Comparison of ENCODE assay signal across 8 cellular contexts in the genomic region with DNA sequence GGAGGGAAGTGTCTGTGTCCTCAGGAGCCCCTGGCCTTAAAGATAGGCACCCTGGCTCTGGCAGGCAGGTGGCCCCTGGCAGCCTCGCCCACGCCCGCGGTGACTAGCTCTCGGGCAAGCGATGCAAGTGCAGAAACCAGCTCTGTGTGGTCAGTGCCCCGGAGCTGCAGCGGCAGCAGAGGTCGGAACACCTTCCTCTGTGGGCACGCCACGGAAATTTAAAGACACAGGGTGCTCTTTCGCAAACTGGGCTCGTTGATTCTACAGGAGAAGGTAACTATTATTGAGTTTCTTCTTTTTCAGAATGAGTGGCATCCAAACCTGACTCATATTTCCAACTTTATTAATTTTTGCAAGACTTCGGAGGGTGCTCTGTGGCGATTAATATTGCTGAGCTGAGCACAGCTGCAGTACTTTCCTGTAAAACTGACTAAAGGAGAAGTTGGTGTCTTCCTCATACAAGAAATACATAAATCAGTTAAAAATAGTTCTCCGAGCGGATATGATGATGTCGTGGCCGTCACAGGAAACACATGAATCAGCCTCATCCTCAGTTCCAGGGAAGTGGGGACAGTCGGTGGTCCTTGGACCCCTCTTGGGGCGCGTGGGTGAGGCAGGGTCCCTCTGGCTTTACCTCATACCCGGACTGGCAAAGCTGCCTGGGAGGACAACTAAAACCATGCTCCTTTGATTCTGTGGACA.
DNase-seq lines count a peak whose midpoint lies in the region; ATAC-seq and TF ChIP-seq lines count a peak whose summit lies in the region.

No MANE protein-coding gene starts in this region.

- H3K9me3 Mint-ChIP-seq in memory B cell: no peaks in the 10 kb centered on the region

- intact Hi-C loops in breast epithelium (cut with DNase I; ENCODE audit: low total_unique reads): no loop called here
- intact Hi-C loops in mammary epithelial cell (cut with micrococcal nuclease): no loop called here

- H3K4me1 ChIP-seq in breast epithelium (peaks cover 18 to 21% of the 10 kb centered on the region in 2 donors), mammary epithelial cell (ENCODE audit: insufficient read depth, low read length) (no peaks in the 10 kb centered on the region)

- H3K27me3 ChIP-seq in breast epithelium: no peaks in the 10 kb centered on the region
- H3K27me3 ChIP-seq in mammary epithelial cell (ENCODE audit: insufficient read depth, low read length): peaks cover 2% of the 10 kb centered on the region

- H3K79me2 ChIP-seq in mammary epithelial cell (ENCODE audit: insufficient read depth, low read length): no peaks in the 10 kb centered on the region

- peak overlapping the region; percentile 74 to 92 for H3K27ac ChIP-seq in breast epithelium
- H3K27ac ChIP-seq in mammary epithelial cell (ENCODE audit: insufficient read depth, low read depth, low read length): no peak overlapping the region

- BruUV-seq in mammary epithelial cell (replicated peaks; lab: Mats Ljungman, UMichigan): no TSS peak

- in situ Hi-C loops in mammary epithelial cell (cut with MboI; ENCODE audit: low sequenced_read_pairs in 2 of 2): no loop called here

- H2AFZ ChIP-seq in mammary epithelial cell (ENCODE audit: low read depth, low read length): no peak overlapping the region

- H4K20me1 ChIP-seq in mammary epithelial cell (ENCODE audit: insufficient read depth, low read length): no peaks in the 10 kb centered on the region

- CTCF ChIA-PET in mammary epithelial cell (lab: Charles Lee; ENCODE audit: low non-redundant PET): no interaction called here

- WGBS in mammary epithelial cell (ENCODE audit: low coverage, missing lambda C conversion rate): 58% methylated on average over 18 of the region's 23 CpGs

- no peak for TF ChIP-seq POLR2A in breast epithelium (IDR thresholded peaks at IDR 0.05)

- no peak overlapping the region for H3K9ac ChIP-seq in mammary epithelial cell (ENCODE audit: insufficient read depth, low read length)

- dilution Hi-C loops in mammary epithelial cell (cut with HindIII; ENCODE audit: low sequenced_read_pairs): no loop called here

- H3K9me3 ChIP-seq in breast epithelium (no peaks in the 10 kb centered on the region), mammary epithelial cell (replicated peaks; ENCODE audit: insufficient read depth, low read length) (no peaks in the 10 kb centered on the region)

- H3K36me3 Mint-ChIP-seq in memory B cell: no peaks in the 10 kb centered on the region

- peaks cover 31% of the 10 kb centered on the region for H3K4me1 Mint-ChIP-seq in memory B cell

- no peaks in the 10 kb centered on the region for H3K27me3 Mint-ChIP-seq in memory B cell

- ATAC-seq in memory B cell (ENCODE audit: low read depth): peak; percentile 78
- ATAC-seq in stimulated activated naive CD8-positive, alpha-beta T cell treated with anti-CD3 and anti-CD28 coated beads, Interleukin-15, Interleukin-2, amounts not matched to agents 100 U/mL and 50 U/mL, for 24 hours: peak; percentile 41
- no peak for ATAC-seq in HG02981 (IDR thresholded peaks at IDR 0.05; ENCODE audit: unreplicated experiment)

- H3K4me3 ChIP-seq in breast epithelium: peak overlapping the region in 2 of 3 donors; percentile 5 to 23
- H3K4me3 ChIP-seq in mammary epithelial cell (replicated peaks in 1 of 3; ENCODE audit: insufficient read depth in 1 of 3, low read depth in 2 of 3, low read length in 3 of 3): no peak overlapping the region

- TF ChIP-seq CTCF in breast epithelium (IDR thresholded peaks at IDR 0.05): no peak
- no peak for TF ChIP-seq CTCF in mammary epithelial cell (conservative IDR thresholded peaks at IDR 0.05 in 1 of 2, IDR thresholded peaks at IDR 0.05 in 1 of 2; ENCODE audit: extremely low read depth in 1 of 2, insufficient read depth in 1 of 2, low read depth in 1 of 2, low read length in 2 of 2)

- H3K4me2 ChIP-seq in mammary epithelial cell (ENCODE audit: insufficient read depth, low read depth, low read length): no peak overlapping the region

- DNase-seq in breast epithelium (ENCODE audit: low spot score in 2 of 2): peak; percentile 23 to 43
- no peak for DNase-seq in mammary epithelial cell
- DNase-seq in activated gamma-delta T cell (lab: John Stamatoyannopoulos, UW): peak; percentile 39
- peak in 1 of 2 donors; percentile 33 for DNase-seq in memory B cell (ENCODE audit: low spot score in 2 of 2)
- peak; percentile 88 for DNase-seq in stimulated activated naive CD8-positive, alpha-beta T cell treated with anti-CD3 and anti-CD28 coated beads, Interleukin-15, Interleukin-2, amounts not matched to agents 100 U/mL and 50 U/mL, for 24 hours
- DNase-seq in NCI-H510A (lab: John Stamatoyannopoulos, UW): no peak
- no peak for DNase-seq in hypothalamus (lab: John Stamatoyannopoulos, UW)

- peak overlapping the region; percentile 96 for H3K27ac Mint-ChIP-seq in memory B cell

- peak overlapping the region; percentile 84 for H3K4me3 Mint-ChIP-seq in memory B cell

- H3K36me3 ChIP-seq in breast epithelium: no peaks in the 10 kb centered on the region
- no peaks in the 10 kb centered on the region for H3K36me3 ChIP-seq in mammary epithelial cell (ENCODE audit: insufficient read depth, low read length)

Comparison
In these comparisons a context has a peak if more than half of its experiments do, and no peak if none do; other contexts are left out.
1. DNase-seq: peak in breast epithelium (2 of 2), activated gamma-delta T cell (single experiment) and stimulated activated naive CD8-positive, alpha-beta T cell treated with anti-CD3 and anti-CD28 coated beads, Interleukin-15, Interleukin-2, amounts not matched to agents 100 U/mL and 50 U/mL, for 24 hours (single experiment); none in mammary epithelial cell (single experiment), NCI-H510A (single experiment) and hypothalamus (0 of 51).
2. H3K4me3 ChIP-seq: peak in breast epithelium (2 of 3); none in mammary epithelial cell (0 of 3).